8 cellular contexts compared by ENCODE assay signal in genomic region chr4:1746265-1746691, GRCh38. TPM values are rescaled to one million over a fixed set of nuclear protein-coding genes. Genes with fewer than 3 reads are reported as not detected.
DNase-seq lines count a peak whose midpoint lies in the region; ATAC-seq and TF ChIP-seq lines count a peak whose summit lies in the region.

No MANE protein-coding gene starts in this region.

- no peak overlapping the region for H3K27ac ChIP-seq in heart left ventricle
- H3K27ac ChIP-seq in sigmoid colon, result no peak overlapping the region

- peaks cover 0 to 41% (median 9%) of the 10 kb centered on the region in 9 donors for H3K36me3 ChIP-seq in heart left ventricle
- H3K36me3 ChIP-seq in sigmoid colon, result peaks cover 0 to 11% (median under 1%) of the 10 kb centered on the region in 4 donors

- 0 to 16% (median 15%) methylated on average over 2 to 17 of the region's 17 CpGs for WGBS in heart left ventricle, 4 donors
- WGBS in sigmoid colon, 2 donors, result 15 to 18% methylated on average over 17 of the region's 17 CpGs

- H3K27me3 ChIP-seq in heart left ventricle, result peaks cover 0 to 7% (median 0%) of the 10 kb centered on the region in 9 donors
- peaks cover 0 to 12% (median 5%) of the 10 kb centered on the region in 3 donors for H3K27me3 ChIP-seq in sigmoid colon

- no peaks in the 10 kb centered on the region for H3K9me3 ChIP-seq in heart left ventricle
- H3K9me3 ChIP-seq in sigmoid colon, result no peaks in the 10 kb centered on the region

- peak; percentile 96 for DNase-seq in HuH-7 (ENCODE audit: low spot score)
- DNase-seq in activated naive CD4-positive, alpha-beta T cell treated with Interleukin-2 at 50 U/mL for 16 hours, result peak; percentile 85
- peak; percentile 55 to 87 (median 71) for DNase-seq in heart left ventricle
- DNase-seq in sigmoid colon, result peak; percentile 78
- DNase-seq in NCI-H128 (lab: John Stamatoyannopoulos, UW; ENCODE audit: unreplicated experiment), result no peak

- H3K4me1 ChIP-seq in heart left ventricle, result peaks cover 0 to 11% (median 2%) of the 10 kb centered on the region in 12 donors
- H3K4me1 ChIP-seq in sigmoid colon, result peaks cover 0 to 7% (median 2%) of the 10 kb centered on the region in 4 donors

- intact Hi-C loops in heart left ventricle (cut with DNase I), result loop anchor here (1.0 to 5.0 kb wide), 7 partner anchors 61 to 156 kb away; no protein-coding TSS in a partner anchor
- intact Hi-C loops in sigmoid colon (cut with DNase I), result loop anchor here (1.0 kb wide), 2 partner anchors 64 to 153 kb away; no protein-coding TSS in a partner anchor

- TF ChIP-seq POLR2A in heart left ventricle (IDR thresholded peaks at IDR 0.05) (no peak), sigmoid colon (IDR thresholded peaks at IDR 0.05) (no peak)

- TF ChIP-seq EP300 in sigmoid colon (IDR thresholded peaks at IDR 0.05), result no peak

- TF ChIP-seq CTCF in heart left ventricle (IDR thresholded peaks at IDR 0.05) (peak; percentile 68 to 88 (median 78)), sigmoid colon (IDR thresholded peaks at IDR 0.05) (peak; percentile 48 to 79 (median 61))

- ATAC-seq in GM18498 (IDR thresholded peaks at IDR 0.05; ENCODE audit: unreplicated experiment) (peak; percentile 59), SK-N-SH treated with all-trans-retinoic acid at 6 μM for 48 hours (peak; percentile 87), heart left ventricle (peak; percentile 35 to 79 (median 70)), HG02588 (IDR thresholded peaks at IDR 0.05; ENCODE audit: unreplicated experiment) (no peak)

- H3K4me3 ChIP-seq in heart left ventricle, result no peak overlapping the region
- no peak overlapping the region for H3K4me3 ChIP-seq in sigmoid colon

TF ChIP-seq in SK-N-SH treated with all-trans-retinoic acid at 6 μM for 48 hours, 23 proteins besides CTCF, POLR2A, EP300 and RAD21:
- no peak for TF ChIP-seq POU6F1 (CRISPR knock-in tag; IDR thresholded peaks at IDR 0.05; ENCODE audit: borderline replicate concordance, low read depth)
- TF ChIP-seq, protein P1, sequence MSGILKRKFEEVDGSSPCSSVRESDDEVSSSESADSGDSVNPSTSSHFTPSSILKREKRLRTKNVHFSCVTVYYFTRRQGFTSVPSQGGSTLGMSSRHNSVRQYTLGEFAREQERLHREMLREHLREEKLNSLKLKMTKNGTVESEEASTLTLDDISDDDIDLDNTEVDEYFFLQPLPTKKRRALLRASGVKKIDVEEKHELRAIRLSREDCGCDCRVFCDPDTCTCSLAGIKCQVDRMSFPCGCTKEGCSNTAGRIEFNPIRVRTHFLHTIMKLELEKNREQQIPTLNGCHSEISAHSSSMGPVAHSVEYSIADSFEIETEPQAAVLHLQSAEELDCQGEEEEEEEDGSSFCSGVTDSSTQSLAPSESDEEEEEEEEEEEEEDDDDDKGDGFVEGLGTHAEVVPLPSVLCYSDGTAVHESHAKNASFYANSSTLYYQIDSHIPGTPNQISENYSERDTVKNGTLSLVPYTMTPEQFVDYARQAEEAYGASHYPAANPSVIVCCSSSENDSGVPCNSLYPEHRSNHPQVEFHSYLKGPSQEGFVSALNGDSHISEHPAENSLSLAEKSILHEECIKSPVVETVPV (CRISPR knock-in tag; IDR thresholded peaks at IDR 0.05), result no peak

RNA-seq across cellular contexts. Expression of gene TACC3, which starts 25.0 kb away (rescaled TPM):
- total RNA-seq in heart left ventricle (10 to 100 TPM in 1 of 9 donors, 1 to 10 TPM in 8; 2.9 to 19.1 (median 6.0) TPM), sigmoid colon (10 to 100 TPM in 1 of 4 donors, 1 to 10 TPM in 3; 4.3 to 13.0 (median 6.9) TPM)
- polyA plus RNA-seq in heart left ventricle (1 to 10 TPM; 6.3 to 7.7 TPM), sigmoid colon (10 to 100 TPM in 2 of 3 donors, 1 to 10 TPM in 1; 4.8 to 55.9 (median 11.8) TPM)

RNA-seq across cellular contexts. Expression of gene TMEM129, which starts 25.2 kb away (rescaled TPM):
- total RNA-seq in heart left ventricle (10 to 100 TPM; 28.6 to 73.3 (median 37.2) TPM), sigmoid colon (10 to 100 TPM; 40.6 to 51.4 (median 49.2) TPM)
- polyA plus RNA-seq in heart left ventricle (10 to 100 TPM; 32.6 to 39.2 TPM), sigmoid colon (10 to 100 TPM; 16.9 to 42.4 (median 18.6) TPM)

RNA-seq across cellular contexts. Expression of gene SLBP, which starts 34.2 kb away (rescaled TPM):
- total RNA-seq in heart left ventricle (10 to 100 TPM; 10.2 to 27.7 (median 11.7) TPM), sigmoid colon (10 to 100 TPM; 32.3 to 48.9 (median 40.2) TPM)
- polyA plus RNA-seq in heart left ventricle (10 to 100 TPM in 1 of 2 donors, 1 to 10 TPM in 1; 7.2 to 17.6 TPM), sigmoid colon (10 to 100 TPM; 34.0 to 36.0 (median 35.8) TPM)

RNA-seq across cellular contexts. Expression of gene FGFR3, which starts 46.8 kb away (rescaled TPM):
- total RNA-seq in heart left ventricle (1 to 10 TPM; 1.2 to 4.6 (median 2.3) TPM), sigmoid colon (under 1 TPM; 0.16 to 0.83 (median 0.56) TPM)
- polyA plus RNA-seq in heart left ventricle (1 to 10 TPM; 1.1 to 2.8 TPM), sigmoid colon (10 to 100 TPM in 1 of 3 donors, 1 to 10 TPM in 2; 3.7 to 14.0 (median 6.0) TPM)
